1 cellular context compared by ENCODE assay signal in genomic region chr6:28747631-28748157, GRCh38.
TF ChIP-seq lines count a peak whose summit lies in the region.

No MANE protein-coding gene starts in this region.

TF ChIP-seq in HepG2, 621 proteins besides CTCF, POLR2A, EP300 and RAD21 (continued from another document and continues in another):
- TF ChIP-seq, protein P1, sequence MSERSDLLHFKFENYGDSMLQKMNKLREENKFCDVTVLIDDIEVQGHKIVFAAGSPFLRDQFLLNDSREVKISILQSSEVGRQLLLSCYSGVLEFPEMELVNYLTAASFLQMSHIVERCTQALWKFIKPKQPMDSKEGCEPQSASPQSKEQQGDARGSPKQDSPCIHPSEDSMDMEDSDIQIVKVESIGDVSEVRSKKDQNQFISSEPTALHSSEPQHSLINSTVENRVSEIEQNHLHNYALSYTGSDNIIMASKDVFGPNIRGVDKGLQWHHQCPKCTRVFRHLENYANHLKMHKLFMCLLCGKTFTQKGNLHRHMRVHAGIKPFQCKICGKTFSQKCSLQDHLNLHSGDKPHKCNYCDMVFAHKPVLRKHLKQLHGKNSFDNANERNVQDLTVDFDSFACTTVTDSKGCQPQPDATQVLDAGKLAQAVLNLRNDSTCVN (CRISPR knock-in tag; IDR thresholded peaks at IDR 0.05; ENCODE audit: borderline replicate concordance) = peak; percentile 69
- TF ChIP-seq KDM4B (CRISPR knock-in tag; IDR thresholded peaks at IDR 0.05) (no peak), UBTF (CRISPR knock-in tag; IDR thresholded peaks at IDR 0.05) (peak; percentile 40; the same call in 1 of the 2 replicates), ZFAT (CRISPR knock-in tag; conservative IDR thresholded peaks at IDR 0.05) (no peak), SMAD9 (CRISPR knock-in tag; IDR thresholded peaks at IDR 0.05) (no peak), MAF1 (CRISPR knock-in tag; IDR thresholded peaks at IDR 0.05; ENCODE audit: borderline replicate concordance) (peak; percentile 97), FOXA1 (IDR thresholded peaks at IDR 0.05) (no peak), FOXA1 (CRISPR knock-in tag; IDR thresholded peaks at IDR 0.05) (no peak), PHF8 (CRISPR knock-in tag; IDR thresholded peaks at IDR 0.05) (0 out of 2 replicates have a peak, but pooled peaks have one; percentile 22), ZNF232 (CRISPR knock-in tag; IDR thresholded peaks at IDR 0.05; ENCODE audit: borderline replicate concordance) (no peak), ZNF564 (CRISPR knock-in tag; IDR thresholded peaks at IDR 0.05) (peak; percentile 20; the same call in 1 of the 2 replicates), HMGA1 (CRISPR knock-in tag; conservative IDR thresholded peaks at IDR 0.05) (no peak), ZSCAN31 (CRISPR knock-in tag; IDR thresholded peaks at IDR 0.05; ENCODE audit: low read depth) (no peak), FOXP1 (IDR thresholded peaks at IDR 0.05) (no peak), FOXP1 (CRISPR knock-in tag; IDR thresholded peaks at IDR 0.05) (no peak), PLRG1 (conservative IDR thresholded peaks at IDR 0.05) (no peak), ZNF205 (CRISPR knock-in tag; IDR thresholded peaks at IDR 0.05) (peak; percentile 52; the same call in 1 of the 2 replicates), HDAC2 (CRISPR knock-in tag; IDR thresholded peaks at IDR 0.05) (peak; percentile 31; the same call in 1 of the 2 replicates), CREM (IDR thresholded peaks at IDR 0.05) (peak; percentile 47; the same call in 1 of the 2 replicates), CREM (CRISPR knock-in tag; IDR thresholded peaks at IDR 0.05) (no peak), ARID3A (IDR thresholded peaks at IDR 0.05; ENCODE audit: low read depth, low read length) (peak; percentile 54; the same call in 1 of the 2 replicates), ZNF335 (CRISPR knock-in tag; IDR thresholded peaks at IDR 0.05) (peak; percentile 44; the same call in 1 of the 2 replicates), NFATC3 (CRISPR knock-in tag; IDR thresholded peaks at IDR 0.05) (no peak), ZFP36L1 (CRISPR knock-in tag; IDR thresholded peaks at IDR 0.05) (peak; percentile 48; the same call in 1 of the 2 replicates), SALL1 (CRISPR knock-in tag; IDR thresholded peaks at IDR 0.05) (peak; percentile 57), ZBTB7B (CRISPR knock-in tag; IDR thresholded peaks at IDR 0.05) (0 out of 2 replicates have a peak, but pooled peaks have one; percentile 22), ZEB1 (IDR thresholded peaks at IDR 0.05; ENCODE audit: insufficient replicate concordance, low read depth) (no peak), E2F1 (CRISPR knock-in tag; IDR thresholded peaks at IDR 0.05) (0 out of 2 replicates have a peak, but pooled peaks have one; percentile 23), KDM3A (CRISPR knock-in tag; IDR thresholded peaks at IDR 0.05; ENCODE audit: low read depth) (peak; percentile 60; the same call in 1 of the 2 replicates), ZSCAN29 (CRISPR knock-in tag; conservative IDR thresholded peaks at IDR 0.05) (peak; percentile 88; the same call in 1 of the 2 replicates), SMAD3 (CRISPR knock-in tag; IDR thresholded peaks at IDR 0.05) (peak; percentile 71), ZNF800 (CRISPR knock-in tag; IDR thresholded peaks at IDR 0.05) (peak; percentile 88), ZNF383 (CRISPR knock-in tag; IDR thresholded peaks at IDR 0.05; ENCODE audit: borderline replicate concordance) (no peak), KDM2A (CRISPR knock-in tag; IDR thresholded peaks at IDR 0.05; ENCODE audit: borderline replicate concordance, low read depth) (peak; percentile 50; the same call in 1 of the 2 replicates), CEBPB (IDR thresholded peaks at IDR 0.05; ENCODE audit: borderline replicate concordance, low read depth, low read length) (no peak), NFKBIZ (CRISPR knock-in tag; IDR thresholded peaks at IDR 0.05) (no peak), ZBTB14 (CRISPR knock-in tag; IDR thresholded peaks at IDR 0.05) (no peak), STAG1 (CRISPR knock-in tag; IDR thresholded peaks at IDR 0.05) (no peak), GATAD2A (CRISPR knock-in tag; IDR thresholded peaks at IDR 0.05) (peak; percentile 50)
- TF ChIP-seq, protein P2, sequence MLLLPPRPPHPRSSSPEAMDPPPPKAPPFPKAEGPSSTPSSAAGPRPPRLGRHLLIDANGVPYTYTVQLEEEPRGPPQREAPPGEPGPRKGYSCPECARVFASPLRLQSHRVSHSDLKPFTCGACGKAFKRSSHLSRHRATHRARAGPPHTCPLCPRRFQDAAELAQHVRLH (CRISPR knock-in tag; IDR thresholded peaks at IDR 0.05; ENCODE audit: borderline replicate concordance, low read depth) = 0 out of 2 replicates have a peak, but pooled peaks have one; percentile 28
- TF ChIP-seq, protein P3, sequence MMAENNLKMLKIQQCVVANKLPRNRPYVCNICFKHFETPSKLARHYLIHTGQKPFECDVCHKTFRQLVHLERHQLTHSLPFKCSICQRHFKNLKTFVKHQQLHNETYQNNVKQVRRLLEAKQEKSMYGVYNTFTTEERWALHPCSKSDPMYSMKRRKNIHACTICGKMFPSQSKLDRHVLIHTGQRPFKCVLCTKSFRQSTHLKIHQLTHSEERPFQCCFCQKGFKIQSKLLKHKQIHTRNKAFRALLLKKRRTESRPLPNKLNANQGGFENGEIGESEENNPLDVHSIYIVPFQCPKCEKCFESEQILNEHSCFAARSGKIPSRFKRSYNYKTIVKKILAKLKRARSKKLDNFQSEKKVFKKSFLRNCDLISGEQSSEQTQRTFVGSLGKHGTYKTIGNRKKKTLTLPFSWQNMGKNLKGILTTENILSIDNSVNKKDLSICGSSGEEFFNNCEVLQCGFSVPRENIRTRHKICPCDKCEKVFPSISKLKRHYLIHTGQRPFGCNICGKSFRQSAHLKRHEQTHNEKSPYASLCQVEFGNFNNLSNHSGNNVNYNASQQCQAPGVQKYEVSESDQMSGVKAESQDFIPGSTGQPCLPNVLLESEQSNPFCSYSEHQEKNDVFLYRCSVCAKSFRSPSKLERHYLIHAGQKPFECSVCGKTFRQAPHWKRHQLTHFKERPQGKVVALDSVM (CRISPR knock-in tag; IDR thresholded peaks at IDR 0.05) = 0 out of 2 replicates have a peak, but pooled peaks have one; percentile 18
- TF ChIP-seq, protein P4, sequence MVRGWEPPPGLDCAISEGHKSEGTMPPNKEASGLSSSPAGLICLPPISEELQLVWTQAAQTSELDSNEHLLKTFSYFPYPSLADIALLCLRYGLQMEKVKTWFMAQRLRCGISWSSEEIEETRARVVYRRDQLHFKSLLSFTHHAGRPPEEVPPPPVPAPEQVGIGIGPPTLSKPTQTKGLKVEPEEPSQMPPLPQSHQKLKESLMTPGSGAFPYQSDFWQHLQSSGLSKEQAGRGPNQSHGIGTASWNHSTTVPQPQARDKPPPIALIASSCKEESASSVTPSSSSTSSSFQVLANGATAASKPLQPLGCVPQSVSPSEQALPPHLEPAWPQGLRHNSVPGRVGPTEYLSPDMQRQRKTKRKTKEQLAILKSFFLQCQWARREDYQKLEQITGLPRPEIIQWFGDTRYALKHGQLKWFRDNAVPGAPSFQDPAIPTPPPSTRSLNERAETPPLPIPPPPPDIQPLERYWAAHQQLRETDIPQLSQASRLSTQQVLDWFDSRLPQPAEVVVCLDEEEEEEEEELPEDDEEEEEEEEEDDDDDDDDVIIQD (CRISPR knock-in tag; IDR thresholded peaks at IDR 0.05; ENCODE audit: low read depth) = 0 out of 2 replicates have a peak, but pooled peaks have one; percentile 25
- TF ChIP-seq, protein P5, sequence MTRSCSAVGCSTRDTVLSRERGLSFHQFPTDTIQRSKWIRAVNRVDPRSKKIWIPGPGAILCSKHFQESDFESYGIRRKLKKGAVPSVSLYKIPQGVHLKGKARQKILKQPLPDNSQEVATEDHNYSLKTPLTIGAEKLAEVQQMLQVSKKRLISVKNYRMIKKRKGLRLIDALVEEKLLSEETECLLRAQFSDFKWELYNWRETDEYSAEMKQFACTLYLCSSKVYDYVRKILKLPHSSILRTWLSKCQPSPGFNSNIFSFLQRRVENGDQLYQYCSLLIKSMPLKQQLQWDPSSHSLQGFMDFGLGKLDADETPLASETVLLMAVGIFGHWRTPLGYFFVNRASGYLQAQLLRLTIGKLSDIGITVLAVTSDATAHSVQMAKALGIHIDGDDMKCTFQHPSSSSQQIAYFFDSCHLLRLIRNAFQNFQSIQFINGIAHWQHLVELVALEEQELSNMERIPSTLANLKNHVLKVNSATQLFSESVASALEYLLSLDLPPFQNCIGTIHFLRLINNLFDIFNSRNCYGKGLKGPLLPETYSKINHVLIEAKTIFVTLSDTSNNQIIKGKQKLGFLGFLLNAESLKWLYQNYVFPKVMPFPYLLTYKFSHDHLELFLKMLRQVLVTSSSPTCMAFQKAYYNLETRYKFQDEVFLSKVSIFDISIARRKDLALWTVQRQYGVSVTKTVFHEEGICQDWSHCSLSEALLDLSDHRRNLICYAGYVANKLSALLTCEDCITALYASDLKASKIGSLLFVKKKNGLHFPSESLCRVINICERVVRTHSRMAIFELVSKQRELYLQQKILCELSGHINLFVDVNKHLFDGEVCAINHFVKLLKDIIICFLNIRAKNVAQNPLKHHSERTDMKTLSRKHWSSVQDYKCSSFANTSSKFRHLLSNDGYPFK (CRISPR knock-in tag; IDR thresholded peaks at IDR 0.05; ENCODE audit: borderline replicate concordance) = no peak
- TF ChIP-seq, protein P6, sequence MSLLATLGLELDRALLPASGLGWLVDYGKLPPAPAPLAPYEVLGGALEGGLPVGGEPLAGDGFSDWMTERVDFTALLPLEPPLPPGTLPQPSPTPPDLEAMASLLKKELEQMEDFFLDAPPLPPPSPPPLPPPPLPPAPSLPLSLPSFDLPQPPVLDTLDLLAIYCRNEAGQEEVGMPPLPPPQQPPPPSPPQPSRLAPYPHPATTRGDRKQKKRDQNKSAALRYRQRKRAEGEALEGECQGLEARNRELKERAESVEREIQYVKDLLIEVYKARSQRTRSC (CRISPR knock-in tag; IDR thresholded peaks at IDR 0.05; ENCODE audit: low read depth) = no peak
- TF ChIP-seq, protein P7, sequence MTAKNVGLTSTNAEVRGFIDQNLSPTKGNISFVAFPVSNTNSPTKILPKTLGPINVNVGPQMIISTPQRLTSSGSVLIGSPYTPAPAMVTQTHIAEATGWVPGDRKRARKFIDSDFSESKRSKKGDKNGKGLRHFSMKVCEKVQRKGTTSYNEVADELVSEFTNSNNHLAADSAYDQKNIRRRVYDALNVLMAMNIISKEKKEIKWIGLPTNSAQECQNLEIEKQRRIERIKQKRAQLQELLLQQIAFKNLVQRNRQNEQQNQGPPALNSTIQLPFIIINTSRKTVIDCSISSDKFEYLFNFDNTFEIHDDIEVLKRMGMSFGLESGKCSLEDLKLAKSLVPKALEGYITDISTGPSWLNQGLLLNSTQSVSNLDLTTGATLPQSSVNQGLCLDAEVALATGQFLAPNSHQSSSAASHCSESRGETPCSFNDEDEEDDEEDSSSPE (CRISPR knock-in tag; IDR thresholded peaks at IDR 0.05) = 0 out of 2 replicates have a peak, but pooled peaks have one; percentile 30
